In the genomic region with DNA sequence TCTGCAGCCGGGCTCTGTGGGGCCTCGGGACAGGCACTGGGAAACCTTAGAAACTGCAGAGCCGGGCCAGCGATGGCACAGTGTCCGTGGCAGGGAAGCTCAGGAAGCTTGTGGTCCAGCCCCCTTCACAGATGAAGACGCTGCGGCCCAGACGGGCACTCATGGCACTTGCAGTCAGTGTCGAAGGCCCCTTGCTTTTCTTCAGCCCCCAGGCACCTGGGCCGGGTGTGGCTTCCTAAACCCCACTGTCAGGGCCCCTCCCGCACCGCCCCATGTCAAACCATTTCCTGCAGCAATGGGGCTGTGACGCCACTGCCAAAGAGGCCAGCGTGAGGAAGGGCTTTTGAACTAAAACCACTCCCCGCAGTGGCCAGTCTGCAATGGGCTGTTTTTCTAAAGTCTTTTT, we compare ENCODE assay signal across 1 cellular context.
TF ChIP-seq lines count a peak whose summit lies in the region.

No MANE protein-coding gene starts in this region.

TF ChIP-seq in K562, 482 proteins besides CTCF, POLR2A, EP300 and RAD21 (continued from another document):
- TF ChIP-seq ZNF316 (IDR thresholded peaks at IDR 0.05) = no peak
- TF ChIP-seq NFYB (IDR thresholded peaks at IDR 0.05; ENCODE audit: extremely low read depth, insufficient read length) = no peak
- no peak for TF ChIP-seq RBBP5 (IDR thresholded peaks at IDR 0.05; ENCODE audit: borderline replicate concordance, insufficient read depth, low read length, poor library complexity, severe bottlenecking)
- no peak for TF ChIP-seq POLR2G (IDR thresholded peaks at IDR 0.05; ENCODE audit: low read depth, low read length)
- TF ChIP-seq ZBTB5 (IDR thresholded peaks at IDR 0.05) = no peak
- TF ChIP-seq, protein P1, sequence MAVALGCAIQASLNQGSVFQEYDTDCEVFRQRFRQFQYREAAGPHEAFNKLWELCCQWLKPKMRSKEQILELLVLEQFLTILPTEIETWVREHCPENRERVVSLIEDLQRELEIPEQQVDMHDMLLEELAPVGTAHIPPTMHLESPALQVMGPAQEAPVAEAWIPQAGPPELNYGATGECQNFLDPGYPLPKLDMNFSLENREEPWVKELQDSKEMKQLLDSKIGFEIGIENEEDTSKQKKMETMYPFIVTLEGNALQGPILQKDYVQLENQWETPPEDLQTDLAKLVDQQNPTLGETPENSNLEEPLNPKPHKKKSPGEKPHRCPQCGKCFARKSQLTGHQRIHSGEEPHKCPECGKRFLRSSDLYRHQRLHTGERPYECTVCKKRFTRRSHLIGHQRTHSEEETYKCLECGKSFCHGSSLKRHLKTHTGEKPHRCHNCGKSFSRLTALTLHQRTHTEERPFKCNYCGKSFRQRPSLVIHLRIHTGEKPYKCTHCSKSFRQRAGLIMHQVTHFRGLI (CRISPR knock-in tag; IDR thresholded peaks at IDR 0.05) = no peak
- TF ChIP-seq HDAC2 (IDR thresholded peaks at IDR 0.05) = no peak
- no peak for TF ChIP-seq SMAD3 (CRISPR knock-in tag; conservative IDR thresholded peaks at IDR 0.05)
- TF ChIP-seq CBX2 (IDR thresholded peaks at IDR 0.05; ENCODE audit: insufficient read depth, low read length, poor library complexity, severe bottlenecking) = no peak
- TF ChIP-seq BRF1 (IDR thresholded peaks at IDR 0.05; ENCODE audit: borderline replicate concordance, extremely low read depth, insufficient read length) = no peak
- TF ChIP-seq IRF9 (tag; IDR thresholded peaks at IDR 0.05) = no peak
- no peak for TF ChIP-seq ZNF253 (CRISPR knock-in tag; conservative IDR thresholded peaks at IDR 0.05)
- no peak for TF ChIP-seq FOXK2 (conservative IDR thresholded peaks at IDR 0.05 in 1 of 2, IDR thresholded peaks at IDR 0.05 in 1 of 2; ENCODE audit: low read depth in 2 of 2)
- TF ChIP-seq ZNF79 (CRISPR knock-in tag; IDR thresholded peaks at IDR 0.05; ENCODE audit: low read depth) = no peak
- TF ChIP-seq KHSRP (IDR thresholded peaks at IDR 0.05) = no peak
- TF ChIP-seq FOXJ2 (tag; IDR thresholded peaks at IDR 0.05) = no peak
- no peak for TF ChIP-seq ZNF830 (CRISPR knock-in tag; IDR thresholded peaks at IDR 0.05)
- TF ChIP-seq TEAD4 (IDR thresholded peaks at IDR 0.05; ENCODE audit: low read length) = no peak
- no peak for TF ChIP-seq TEAD4 (CRISPR knock-in tag; IDR thresholded peaks at IDR 0.05; ENCODE audit: borderline replicate concordance)
